In genomic region chr2:217997510-217997909, GRCh38 we compare ENCODE assay signal across 19 cellular contexts. TPM values are rescaled to one million over a fixed set of nuclear protein-coding genes. Genes with fewer than 3 reads are reported as not detected.
"Had no signal": no experiment of that assay in that cellular context is flagged by ENCODE, and none has a peak within 500 bp of the region (broad histone marks: within the 10 kb centered on the region; RNA-seq: fewer than 3 reads in every experiment).

No MANE protein-coding gene starts in this region.

- H3K36me3 Mint-ChIP-seq: activated CD8-positive, alpha-beta memory T cell treated with anti-CD3 and anti-CD28 coated beads, Interleukin-2, amount 10 ng/mL, durations not matched to agents 7 days and 5 days; activated naive CD8-positive, alpha-beta T cell treated with anti-CD3 and anti-CD28 coated beads for 36 hours; naive thymus-derived CD8-positive, alpha-beta T cell had no signal

- H3K9me3 Mint-ChIP-seq: activated B cell treated with CpG ODN at 0.5 μM for 24 hours; activated CD4-positive, alpha-beta memory T cell treated with anti-CD3 and anti-CD28 coated beads, Interleukin-2, amount 10 ng/mL, durations not matched to agents 7 days and 5 days; activated naive CD8-positive, alpha-beta T cell treated with anti-CD3 and anti-CD28 coated beads for 36 hours; naive thymus-derived CD8-positive, alpha-beta T cell had no signal

- ATAC-seq: activated CD8-positive, alpha-beta memory T cell treated with anti-CD3 and anti-CD28 coated beads, Interleukin-2, amount 10 ng/mL, durations not matched to agents 7 days and 5 days; gastroesophageal sphincter; heart left ventricle; naive thymus-derived CD8-positive, alpha-beta T cell had no signal

- H3K4me3 ChIP-seq: colonic mucosa, gastroesophageal sphincter, heart left ventricle, left ventricle myocardium inferior, transverse colon had no signal

- H3K4me1 Mint-ChIP-seq: activated B cell treated with CpG ODN at 0.5 μM for 24 hours; activated CD4-positive, alpha-beta memory T cell treated with anti-CD3 and anti-CD28 coated beads, Interleukin-2, amount 10 ng/mL, durations not matched to agents 7 days and 5 days; activated CD8-positive, alpha-beta memory T cell treated with anti-CD3 and anti-CD28 coated beads, Interleukin-2, amount 10 ng/mL, durations not matched to agents 7 days and 5 days; activated naive CD8-positive, alpha-beta T cell treated with anti-CD3 and anti-CD28 coated beads for 36 hours had no signal

- H3K27ac ChIP-seq: brain microvascular endothelial cell, colonic mucosa had no signal

- H3K36me3 ChIP-seq: brain microvascular endothelial cell, colonic mucosa, gastroesophageal sphincter, heart left ventricle, left ventricle myocardium inferior, transverse colon had no signal

- DNase-seq: activated B cell treated with CpG ODN at 0.5 μM for 24 hours; activated CD4-positive, alpha-beta memory T cell treated with anti-CD3 and anti-CD28 coated beads, Interleukin-2, amount 10 ng/mL, durations not matched to agents 7 days and 5 days; activated CD4-positive, alpha-beta T cell treated with anti-CD3 and anti-CD28 coated beads for 4 hours; activated CD8-positive, alpha-beta memory T cell treated with anti-CD3 and anti-CD28 coated beads, Interleukin-2, amount 10 ng/mL, durations not matched to agents 7 days and 5 days; activated naive CD8-positive, alpha-beta T cell treated with anti-CD3 and anti-CD28 coated beads for 36 hours; brain microvascular endothelial cell; central memory CD4-positive, alpha-beta T cell; colonic mucosa; erythroblast; kidney glomerular epithelial cell; left ventricle myocardium inferior; naive thymus-derived CD8-positive, alpha-beta T cell; stimulated activated CD4-positive, alpha-beta T cell treated with anti-CD3 and anti-CD28 coated beads, Interleukin-12 subunit alpha, Interleukin-12 subunit beta, amount 100 ng/mL, for 4 hours; stimulated activated CD4-positive, alpha-beta T cell treated with anti-CD3 and anti-CD28 coated beads, Interleukin-1b, Interleukin-23, amount 100 ng/mL, for 48 hours; stimulated activated CD8-positive, alpha-beta memory T cell treated with anti-CD3 and anti-CD28 coated beads, Interleukin-4, amount 100 ng/mL, for 48 hours; stimulated activated naive CD4-positive, alpha-beta T cell; transverse colon had no signal

- H3K9me3 ChIP-seq: colonic mucosa, gastroesophageal sphincter, heart left ventricle, left ventricle myocardium inferior, transverse colon had no signal

- H3K27ac Mint-ChIP-seq: activated B cell treated with CpG ODN at 0.5 μM for 24 hours; activated CD4-positive, alpha-beta memory T cell treated with anti-CD3 and anti-CD28 coated beads, Interleukin-2, amount 10 ng/mL, durations not matched to agents 7 days and 5 days; activated CD8-positive, alpha-beta memory T cell treated with anti-CD3 and anti-CD28 coated beads, Interleukin-2, amount 10 ng/mL, durations not matched to agents 7 days and 5 days; activated naive CD8-positive, alpha-beta T cell treated with anti-CD3 and anti-CD28 coated beads for 36 hours had no signal

- H3K4me1 ChIP-seq: colonic mucosa had no signal

- H3K27me3 ChIP-seq: brain microvascular endothelial cell, colonic mucosa, gastroesophageal sphincter, heart left ventricle, transverse colon had no signal

- H3K4me3 Mint-ChIP-seq: activated B cell treated with CpG ODN at 0.5 μM for 24 hours; activated CD4-positive, alpha-beta memory T cell treated with anti-CD3 and anti-CD28 coated beads, Interleukin-2, amount 10 ng/mL, durations not matched to agents 7 days and 5 days; activated CD8-positive, alpha-beta memory T cell treated with anti-CD3 and anti-CD28 coated beads, Interleukin-2, amount 10 ng/mL, durations not matched to agents 7 days and 5 days; activated naive CD8-positive, alpha-beta T cell treated with anti-CD3 and anti-CD28 coated beads for 36 hours; naive thymus-derived CD8-positive, alpha-beta T cell had no signal

RNA-seq across cellular contexts. Expression of gene TNS1, which starts 5.3 kb away (rescaled TPM):
- polyA plus RNA-seq: naive thymus-derived CD8-positive, alpha-beta T cell had no signal
